ENCODE assay signal across 1 cellular context in the genomic region with DNA sequence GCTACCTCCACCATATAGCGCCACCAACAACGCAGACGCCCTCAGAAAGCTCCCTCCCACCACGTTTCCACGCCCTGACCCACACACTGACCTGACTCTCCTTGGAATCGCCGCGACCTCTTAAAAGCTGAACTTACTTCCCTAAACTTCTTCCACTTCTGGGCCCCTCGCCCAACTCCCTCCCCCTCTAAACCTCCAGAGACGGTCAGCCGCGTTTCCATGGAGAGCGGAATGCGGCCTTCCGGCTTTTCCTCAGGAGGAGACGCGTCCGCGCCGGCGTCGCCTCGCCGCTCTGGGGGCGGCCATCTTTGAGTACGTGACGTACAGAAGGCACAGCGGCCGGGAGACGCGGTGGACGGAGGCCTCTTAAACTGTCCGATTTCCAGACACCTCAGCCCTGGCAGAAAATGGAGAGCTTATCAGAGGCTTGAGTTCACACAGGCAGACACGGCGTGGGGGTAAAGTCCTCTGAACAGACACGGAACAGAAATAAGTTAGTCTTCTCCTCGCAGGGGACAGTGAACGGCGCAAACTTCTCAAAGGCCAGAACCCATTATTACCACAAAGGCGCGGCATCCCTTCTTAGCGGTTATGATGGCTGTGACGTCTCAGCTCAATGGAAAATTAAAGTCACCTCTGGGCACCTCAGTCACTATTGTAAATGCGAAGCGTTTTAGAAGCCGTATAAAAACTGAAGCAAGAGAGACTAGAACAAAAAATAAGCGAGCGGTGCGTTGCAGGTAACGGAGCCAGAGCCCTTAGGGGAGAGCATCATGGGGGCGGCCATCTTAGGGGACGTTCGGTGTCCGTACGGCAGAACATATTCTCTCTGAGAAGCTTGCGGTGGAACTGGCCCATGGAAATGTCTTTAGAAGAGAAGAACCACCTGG.
TF ChIP-seq lines count a peak whose summit lies in the region.

ZNF432 (minus strand) TSS at position 235 of the 890 bp plus-strand sequence. CDS start 1,970 bp downstream, outside the sequence.

TF ChIP-seq in HEK293, 187 proteins besides CTCF, POLR2A, EP300 and RAD21 (continued from another document and continues in another):
- TF ChIP-seq ZNF610 (tag by site-specific recombination; IDR thresholded peaks at IDR 0.05; ENCODE audit: borderline replicate concordance) (no peak), GLI2 (tag by site-specific recombination; IDR thresholded peaks at IDR 0.05; ENCODE audit: borderline replicate concordance, low read depth) (no peak), ZBTB8A (tag by site-specific recombination; IDR thresholded peaks at IDR 0.05) (no peak; the same call in 1 of the 2 replicates), PATZ1 (tag by site-specific recombination; IDR thresholded peaks at IDR 0.05) (peak; percentile 56; the same call in 1 of the 2 replicates), GLIS1 (tag by site-specific recombination; IDR thresholded peaks at IDR 0.05) (peak; percentile 42; the same call in 1 of the 2 replicates), ZNF221 (tag by site-specific recombination; IDR thresholded peaks at IDR 0.05; ENCODE audit: borderline replicate concordance) (no peak), ZXDB (tag by site-specific recombination; IDR thresholded peaks at IDR 0.05) (0 out of 2 replicates have a peak, but pooled peaks have one; percentile 42), ZSCAN23 (tag by site-specific recombination; IDR thresholded peaks at IDR 0.05) (no peak), ZNF76 (tag by site-specific recombination; IDR thresholded peaks at IDR 0.05; ENCODE audit: borderline replicate concordance, low read depth) (no peak; the same call in 1 of the 2 replicates), ZNF785 (tag by site-specific recombination; IDR thresholded peaks at IDR 0.05) (no peak), TCF7L2 (IDR thresholded peaks at IDR 0.05; ENCODE audit: borderline replicate concordance, low read depth, low read length) (no peak; the same call in 1 of the 2 replicates), ZSCAN30 (tag by site-specific recombination; IDR thresholded peaks at IDR 0.05) (0 out of 2 replicates have a peak, but pooled peaks have one; percentile 21), ZNF133 (tag by site-specific recombination; IDR thresholded peaks at IDR 0.05) (no peak), ZNF280C (tag by site-specific recombination; IDR thresholded peaks at IDR 0.05) (no peak), ZNF670 (tag by site-specific recombination; IDR thresholded peaks at IDR 0.05; ENCODE audit: low read depth) (no peak), RBAK (tag by site-specific recombination; IDR thresholded peaks at IDR 0.05) (no peak), ZBTB11 (tag by site-specific recombination; conservative IDR thresholded peaks at IDR 0.05; ENCODE audit: low read depth) (peak; percentile 72), ZBTB10 (tag by site-specific recombination; IDR thresholded peaks at IDR 0.05) (no peak), ZNF341 (tag by site-specific recombination; IDR thresholded peaks at IDR 0.05; ENCODE audit: low read depth) (peak; percentile 73), FEZF1 (tag by site-specific recombination; IDR thresholded peaks at IDR 0.05) (no peak), ZNF560 (tag by site-specific recombination; IDR thresholded peaks at IDR 0.05; ENCODE audit: borderline replicate concordance) (no peak), ZNF48 (tag by site-specific recombination; IDR thresholded peaks at IDR 0.05) (no peak), ZNF843 (tag by site-specific recombination; IDR thresholded peaks at IDR 0.05) (0 out of 2 replicates have a peak, but pooled peaks have one; percentile 21), OSR2 (tag by site-specific recombination; IDR thresholded peaks at IDR 0.05) (no peak), BCL6B (tag by site-specific recombination; IDR thresholded peaks at IDR 0.05) (no peak), ZNF155 (tag by site-specific recombination; IDR thresholded peaks at IDR 0.05) (no peak), ZNF391 (tag by site-specific recombination; IDR thresholded peaks at IDR 0.05; ENCODE audit: borderline replicate concordance, low read depth) (0 out of 2 replicates have a peak, but pooled peaks have one; percentile 25), ZNF366 (tag by site-specific recombination; conservative IDR thresholded peaks at IDR 0.05) (no peak)
- TF ChIP-seq, protein P1, sequence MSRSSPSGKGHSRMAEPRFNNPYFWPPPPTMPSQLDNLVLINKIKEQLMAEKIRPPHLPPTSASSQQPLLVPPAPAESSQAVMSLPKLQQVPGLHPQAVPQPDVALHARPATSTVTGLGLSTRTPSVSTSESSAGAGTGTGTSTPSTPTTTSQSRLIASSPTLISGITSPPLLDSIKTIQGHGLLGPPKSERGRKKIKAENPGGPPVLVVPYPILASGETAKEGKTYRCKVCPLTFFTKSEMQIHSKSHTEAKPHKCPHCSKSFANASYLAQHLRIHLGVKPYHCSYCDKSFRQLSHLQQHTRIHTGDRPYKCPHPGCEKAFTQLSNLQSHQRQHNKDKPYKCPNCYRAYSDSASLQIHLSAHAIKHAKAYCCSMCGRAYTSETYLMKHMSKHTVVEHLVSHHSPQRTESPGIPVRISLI (tag by site-specific recombination; IDR thresholded peaks at IDR 0.05): no peak
- TF ChIP-seq, protein P2, sequence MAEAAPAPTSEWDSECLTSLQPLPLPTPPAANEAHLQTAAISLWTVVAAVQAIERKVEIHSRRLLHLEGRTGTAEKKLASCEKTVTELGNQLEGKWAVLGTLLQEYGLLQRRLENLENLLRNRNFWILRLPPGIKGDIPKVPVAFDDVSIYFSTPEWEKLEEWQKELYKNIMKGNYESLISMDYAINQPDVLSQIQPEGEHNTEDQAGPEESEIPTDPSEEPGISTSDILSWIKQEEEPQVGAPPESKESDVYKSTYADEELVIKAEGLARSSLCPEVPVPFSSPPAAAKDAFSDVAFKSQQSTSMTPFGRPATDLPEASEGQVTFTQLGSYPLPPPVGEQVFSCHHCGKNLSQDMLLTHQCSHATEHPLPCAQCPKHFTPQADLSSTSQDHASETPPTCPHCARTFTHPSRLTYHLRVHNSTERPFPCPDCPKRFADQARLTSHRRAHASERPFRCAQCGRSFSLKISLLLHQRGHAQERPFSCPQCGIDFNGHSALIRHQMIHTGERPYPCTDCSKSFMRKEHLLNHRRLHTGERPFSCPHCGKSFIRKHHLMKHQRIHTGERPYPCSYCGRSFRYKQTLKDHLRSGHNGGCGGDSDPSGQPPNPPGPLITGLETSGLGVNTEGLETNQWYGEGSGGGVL (tag by site-specific recombination; IDR thresholded peaks at IDR 0.05): peak; percentile 72
- TF ChIP-seq, protein P3, sequence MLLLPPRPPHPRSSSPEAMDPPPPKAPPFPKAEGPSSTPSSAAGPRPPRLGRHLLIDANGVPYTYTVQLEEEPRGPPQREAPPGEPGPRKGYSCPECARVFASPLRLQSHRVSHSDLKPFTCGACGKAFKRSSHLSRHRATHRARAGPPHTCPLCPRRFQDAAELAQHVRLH (tag by site-specific recombination; IDR thresholded peaks at IDR 0.05): no peak
- TF ChIP-seq, protein P4, sequence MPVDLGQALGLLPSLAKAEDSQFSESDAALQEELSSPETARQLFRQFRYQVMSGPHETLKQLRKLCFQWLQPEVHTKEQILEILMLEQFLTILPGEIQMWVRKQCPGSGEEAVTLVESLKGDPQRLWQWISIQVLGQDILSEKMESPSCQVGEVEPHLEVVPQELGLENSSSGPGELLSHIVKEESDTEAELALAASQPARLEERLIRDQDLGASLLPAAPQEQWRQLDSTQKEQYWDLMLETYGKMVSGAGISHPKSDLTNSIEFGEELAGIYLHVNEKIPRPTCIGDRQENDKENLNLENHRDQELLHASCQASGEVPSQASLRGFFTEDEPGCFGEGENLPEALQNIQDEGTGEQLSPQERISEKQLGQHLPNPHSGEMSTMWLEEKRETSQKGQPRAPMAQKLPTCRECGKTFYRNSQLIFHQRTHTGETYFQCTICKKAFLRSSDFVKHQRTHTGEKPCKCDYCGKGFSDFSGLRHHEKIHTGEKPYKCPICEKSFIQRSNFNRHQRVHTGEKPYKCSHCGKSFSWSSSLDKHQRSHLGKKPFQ (tag by site-specific recombination; IDR thresholded peaks at IDR 0.05): no peak
